Comparison of ENCODE assay signal across 1 cellular context in genomic region chr12:63843613-63844390, GRCh38.
TF ChIP-seq lines count a peak whose summit lies in the region.

No MANE protein-coding gene starts in this region.

TF ChIP-seq in K562, 482 proteins besides CTCF, POLR2A, EP300 and RAD21 (continued from another document):
- TF ChIP-seq ZNF277 (CRISPR knock-in tag; IDR thresholded peaks at IDR 0.05; ENCODE audit: borderline replicate concordance) (no peak), BRD9 (IDR thresholded peaks at IDR 0.05; ENCODE audit: low read depth, partially characterized antibody) (no peak), ZNF197 (CRISPR knock-in tag; IDR thresholded peaks at IDR 0.05; ENCODE audit: low read depth) (no peak), XRCC3 (IDR thresholded peaks at IDR 0.05) (no peak), ZNF274 (IDR thresholded peaks at IDR 0.05; ENCODE audit: borderline replicate concordance, low read depth, low read length) (no peak), XRCC5 (IDR thresholded peaks at IDR 0.05; ENCODE audit: low read depth, low read length) (no peak), POLR2B (IDR thresholded peaks at IDR 0.05; ENCODE audit: low read depth, partially characterized antibody) (no peak), U2AF1 (optimal IDR thresholded peaks at IDR 0.05; ENCODE audit: low read depth, low read length) (peak; percentile 54), MAFF (IDR thresholded peaks at IDR 0.05; ENCODE audit: low read length) (no peak), ZNF444 (CRISPR knock-in tag; IDR thresholded peaks at IDR 0.05) (no peak), ZBTB5 (IDR thresholded peaks at IDR 0.05) (no peak), BRCA1 (IDR thresholded peaks at IDR 0.05) (no peak), BRCA1 (CRISPR knock-in tag; IDR thresholded peaks at IDR 0.05) (no peak), DPF2 (IDR thresholded peaks at IDR 0.05) (no peak), NBN (IDR thresholded peaks at IDR 0.05; ENCODE audit: low read depth) (no peak), ZNF316 (IDR thresholded peaks at IDR 0.05) (no peak), HDAC6 (IDR thresholded peaks at IDR 0.05; ENCODE audit: low read depth, low read length) (no peak), SAFB (IDR thresholded peaks at IDR 0.05; ENCODE audit: borderline replicate concordance, low read depth, low read length) (0 out of 2 replicates have a peak, but pooled peaks have one; percentile 37), ARID1B (IDR thresholded peaks at IDR 0.05) (no peak), GATAD2A (IDR thresholded peaks at IDR 0.05) (no peak), CCNT2 (IDR thresholded peaks at IDR 0.05; ENCODE audit: borderline replicate concordance, extremely low read depth, insufficient read length, low read depth, low read length) (peak; percentile 62), FOXJ2 (tag; IDR thresholded peaks at IDR 0.05) (no peak), ETV6 (IDR thresholded peaks at IDR 0.05; ENCODE audit: borderline replicate concordance in 1 of 2, low read depth in 2 of 2, low read length in 1 of 2) (no peak), ETV6 (CRISPR knock-in tag; IDR thresholded peaks at IDR 0.05; ENCODE audit: borderline replicate concordance) (no peak), NCOA6 (IDR thresholded peaks at IDR 0.05) (no peak), DEAF1 (CRISPR knock-in tag; IDR thresholded peaks at IDR 0.05) (0 out of 2 replicates have a peak, but pooled peaks have one; percentile 41), GABPA (tag; conservative IDR thresholded peaks at IDR 0.05; ENCODE audit: low read depth) (no peak), BHLHE40 (IDR thresholded peaks at IDR 0.05; ENCODE audit: low read length) (peak; percentile 37; the same call in 1 of the 2 replicates), ZC3H4 (CRISPR knock-in tag; IDR thresholded peaks at IDR 0.05; ENCODE audit: borderline replicate concordance) (no peak), YBX1 (IDR thresholded peaks at IDR 0.05) (no peak), SRSF7 (optimal IDR thresholded peaks at IDR 0.05; ENCODE audit: low read depth, low read length) (no peak), BRD4 (IDR thresholded peaks at IDR 0.05) (no peak), EGR1 (conservative IDR thresholded peaks at IDR 0.05) (0 out of 2 replicates have a peak, but pooled peaks have one; percentile 20), HDGF (IDR thresholded peaks at IDR 0.05) (no peak), BCL6 (CRISPR knock-in tag; IDR thresholded peaks at IDR 0.05) (no peak), HNRNPLL (IDR thresholded peaks at IDR 0.05; ENCODE audit: low read depth, low read length, poor library complexity, severe bottlenecking) (peak; percentile 51), FOS (IDR thresholded peaks at IDR 0.05; ENCODE audit: extremely low read depth, insufficient read length) (no peak), ZNF263 (CRISPR knock-in tag; IDR thresholded peaks at IDR 0.05; ENCODE audit: borderline replicate concordance) (no peak), FOXP1 (CRISPR knock-in tag; IDR thresholded peaks at IDR 0.05) (peak; percentile 56; the same call in 1 of the 2 replicates), STAG1 (CRISPR knock-in tag; IDR thresholded peaks at IDR 0.05; ENCODE audit: borderline replicate concordance) (peak; percentile 84), ZNF232 (CRISPR knock-in tag; IDR thresholded peaks at IDR 0.05) (no peak), AFF4 (CRISPR knock-in tag; IDR thresholded peaks at IDR 0.05) (peak; percentile 39; the same call in 1 of the 2 replicates), ZNF655 (CRISPR knock-in tag; IDR thresholded peaks at IDR 0.05) (no peak), FOXA3 (CRISPR knock-in tag; conservative IDR thresholded peaks at IDR 0.05 in 1 of 2, IDR thresholded peaks at IDR 0.05 in 1 of 2) (no peak), SMC3 (conservative IDR thresholded peaks at IDR 0.05; ENCODE audit: insufficient read depth, low read depth, low read length) (peak; percentile 64), ATF1 (CRISPR knock-in tag; IDR thresholded peaks at IDR 0.05) (0 out of 2 replicates have a peak, but pooled peaks have one; percentile 15), ATF1 (tag; IDR thresholded peaks at IDR 0.05) (peak; percentile 66), FOXM1 (IDR thresholded peaks at IDR 0.05; ENCODE audit: low read depth) (no peak), FOXM1 (CRISPR knock-in tag; IDR thresholded peaks at IDR 0.05; ENCODE audit: low read depth) (0 out of 2 replicates have a peak, but pooled peaks have one; percentile 19), POU5F1 (IDR thresholded peaks at IDR 0.05; ENCODE audit: borderline replicate concordance, low read depth, low read length, partially characterized antibody) (no peak), UBTF (IDR thresholded peaks at IDR 0.05; ENCODE audit: borderline replicate concordance in 1 of 2, low read depth in 2 of 2, low read length in 2 of 2) (peak; percentile 56 to 83; a peak in 3 of 4 replicates), ZNF280B (CRISPR knock-in tag; IDR thresholded peaks at IDR 0.05) (no peak), MEIS2 (IDR thresholded peaks at IDR 0.05; ENCODE audit: partially characterized antibody) (peak; percentile 33), PREB (CRISPR knock-in tag; IDR thresholded peaks at IDR 0.05) (no peak), MLX (CRISPR knock-in tag; conservative IDR thresholded peaks at IDR 0.05) (no peak), CREB1 (IDR thresholded peaks at IDR 0.05) (peak; percentile 47; the same call in 1 of the 2 replicates), CREB1 (CRISPR knock-in tag; IDR thresholded peaks at IDR 0.05) (peak; percentile 63), MXI1 (IDR thresholded peaks at IDR 0.05; ENCODE audit: low read depth, low read length) (no peak)
